1 cellular context compared by ENCODE assay signal in genomic region chr2:24915796-24916195, GRCh38.
A peak's percentile ranks its signal among the peaks of the same experiment; 100 is the strongest.
TF ChIP-seq lines count a peak whose summit lies in the region.

No MANE protein-coding gene starts in this region.

TF ChIP-seq in HepG2, 621 proteins besides CTCF, POLR2A, EP300 and RAD21:
- 0 out of 2 replicates have a peak, but pooled peaks have one; percentile 28 for TF ChIP-seq ZNF749 (CRISPR knock-in tag; IDR thresholded peaks at IDR 0.05; ENCODE audit: borderline replicate concordance)
- TF ChIP-seq ZNF253 (CRISPR knock-in tag; IDR thresholded peaks at IDR 0.05; ENCODE audit: borderline replicate concordance) = no peak
TF ChIP-seq in HepG2: peak in this region for 1.
